2 cellular contexts compared by ENCODE assay signal in the genomic region with DNA sequence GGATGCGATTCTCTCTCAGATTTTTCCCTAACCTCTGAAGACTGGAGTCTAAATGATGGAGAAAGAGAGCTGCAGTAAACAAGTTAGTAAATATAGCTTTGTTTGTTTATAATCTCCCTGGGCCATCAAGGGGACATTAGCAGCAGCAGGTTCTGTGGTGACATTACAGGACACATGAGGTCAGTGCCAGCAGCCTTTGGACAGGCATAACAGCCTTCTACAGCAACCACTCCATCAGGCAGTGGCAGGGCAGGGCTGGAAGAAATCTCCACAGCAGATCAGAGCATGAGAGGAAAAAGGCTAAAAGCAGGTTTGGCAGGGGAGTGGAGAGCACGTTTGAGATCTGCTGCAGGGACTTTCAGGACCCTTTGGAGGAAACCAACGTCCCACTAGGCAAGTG.
TF ChIP-seq lines count a peak whose summit lies in the region.

No MANE protein-coding gene starts in this region.

TF ChIP-seq in SK-N-SH treated with all-trans-retinoic acid at 6 μM for 48 hours, 23 proteins besides CTCF, POLR2A, EP300 and RAD21 (continued from another document):
- TF ChIP-seq, protein P1, sequence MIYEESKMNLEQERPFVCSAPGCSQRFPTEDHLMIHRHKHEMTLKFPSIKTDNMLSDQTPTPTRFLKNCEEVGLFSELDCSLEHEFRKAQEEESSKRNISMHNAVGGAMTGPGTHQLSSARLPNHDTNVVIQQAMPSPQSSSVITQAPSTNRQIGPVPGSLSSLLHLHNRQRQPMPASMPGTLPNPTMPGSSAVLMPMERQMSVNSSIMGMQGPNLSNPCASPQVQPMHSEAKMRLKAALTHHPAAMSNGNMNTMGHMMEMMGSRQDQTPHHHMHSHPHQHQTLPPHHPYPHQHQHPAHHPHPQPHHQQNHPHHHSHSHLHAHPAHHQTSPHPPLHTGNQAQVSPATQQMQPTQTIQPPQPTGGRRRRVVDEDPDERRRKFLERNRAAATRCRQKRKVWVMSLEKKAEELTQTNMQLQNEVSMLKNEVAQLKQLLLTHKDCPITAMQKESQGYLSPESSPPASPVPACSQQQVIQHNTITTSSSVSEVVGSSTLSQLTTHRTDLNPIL (CRISPR knock-in tag; IDR thresholded peaks at IDR 0.05; ENCODE audit: low read depth) = no peak
- TF ChIP-seq, protein P2, sequence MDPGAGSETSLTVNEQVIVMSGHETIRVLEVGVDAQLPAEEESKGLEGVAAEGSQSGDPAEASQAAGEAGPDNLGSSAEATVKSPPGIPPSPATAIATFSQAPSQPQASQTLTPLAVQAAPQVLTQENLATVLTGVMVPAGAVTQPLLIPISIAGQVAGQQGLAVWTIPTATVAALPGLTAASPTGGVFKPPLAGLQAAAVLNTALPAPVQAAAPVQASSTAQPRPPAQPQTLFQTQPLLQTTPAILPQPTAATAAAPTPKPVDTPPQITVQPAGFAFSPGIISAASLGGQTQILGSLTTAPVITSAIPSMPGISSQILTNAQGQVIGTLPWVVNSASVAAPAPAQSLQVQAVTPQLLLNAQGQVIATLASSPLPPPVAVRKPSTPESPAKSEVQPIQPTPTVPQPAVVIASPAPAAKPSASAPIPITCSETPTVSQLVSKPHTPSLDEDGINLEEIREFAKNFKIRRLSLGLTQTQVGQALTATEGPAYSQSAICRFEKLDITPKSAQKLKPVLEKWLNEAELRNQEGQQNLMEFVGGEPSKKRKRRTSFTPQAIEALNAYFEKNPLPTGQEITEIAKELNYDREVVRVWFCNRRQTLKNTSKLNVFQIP (CRISPR knock-in tag; IDR thresholded peaks at IDR 0.05; ENCODE audit: borderline replicate concordance, low read depth) = no peak
- TF ChIP-seq TOX (CRISPR knock-in tag; IDR thresholded peaks at IDR 0.05; ENCODE audit: borderline replicate concordance) (no peak), ZFP30 (CRISPR knock-in tag; IDR thresholded peaks at IDR 0.05) (no peak), TCF4 (CRISPR knock-in tag; IDR thresholded peaks at IDR 0.05; ENCODE audit: borderline replicate concordance) (no peak), ZNF70 (CRISPR knock-in tag; IDR thresholded peaks at IDR 0.05) (no peak)
TF ChIP-seq in SK-N-SH treated with all-trans-retinoic acid at 6 μM for 48 hours: peak in this region for 0.

TF ChIP-seq in GM23338, 12 proteins besides CTCF, POLR2A, EP300 and RAD21:
- TF ChIP-seq, protein P3, sequence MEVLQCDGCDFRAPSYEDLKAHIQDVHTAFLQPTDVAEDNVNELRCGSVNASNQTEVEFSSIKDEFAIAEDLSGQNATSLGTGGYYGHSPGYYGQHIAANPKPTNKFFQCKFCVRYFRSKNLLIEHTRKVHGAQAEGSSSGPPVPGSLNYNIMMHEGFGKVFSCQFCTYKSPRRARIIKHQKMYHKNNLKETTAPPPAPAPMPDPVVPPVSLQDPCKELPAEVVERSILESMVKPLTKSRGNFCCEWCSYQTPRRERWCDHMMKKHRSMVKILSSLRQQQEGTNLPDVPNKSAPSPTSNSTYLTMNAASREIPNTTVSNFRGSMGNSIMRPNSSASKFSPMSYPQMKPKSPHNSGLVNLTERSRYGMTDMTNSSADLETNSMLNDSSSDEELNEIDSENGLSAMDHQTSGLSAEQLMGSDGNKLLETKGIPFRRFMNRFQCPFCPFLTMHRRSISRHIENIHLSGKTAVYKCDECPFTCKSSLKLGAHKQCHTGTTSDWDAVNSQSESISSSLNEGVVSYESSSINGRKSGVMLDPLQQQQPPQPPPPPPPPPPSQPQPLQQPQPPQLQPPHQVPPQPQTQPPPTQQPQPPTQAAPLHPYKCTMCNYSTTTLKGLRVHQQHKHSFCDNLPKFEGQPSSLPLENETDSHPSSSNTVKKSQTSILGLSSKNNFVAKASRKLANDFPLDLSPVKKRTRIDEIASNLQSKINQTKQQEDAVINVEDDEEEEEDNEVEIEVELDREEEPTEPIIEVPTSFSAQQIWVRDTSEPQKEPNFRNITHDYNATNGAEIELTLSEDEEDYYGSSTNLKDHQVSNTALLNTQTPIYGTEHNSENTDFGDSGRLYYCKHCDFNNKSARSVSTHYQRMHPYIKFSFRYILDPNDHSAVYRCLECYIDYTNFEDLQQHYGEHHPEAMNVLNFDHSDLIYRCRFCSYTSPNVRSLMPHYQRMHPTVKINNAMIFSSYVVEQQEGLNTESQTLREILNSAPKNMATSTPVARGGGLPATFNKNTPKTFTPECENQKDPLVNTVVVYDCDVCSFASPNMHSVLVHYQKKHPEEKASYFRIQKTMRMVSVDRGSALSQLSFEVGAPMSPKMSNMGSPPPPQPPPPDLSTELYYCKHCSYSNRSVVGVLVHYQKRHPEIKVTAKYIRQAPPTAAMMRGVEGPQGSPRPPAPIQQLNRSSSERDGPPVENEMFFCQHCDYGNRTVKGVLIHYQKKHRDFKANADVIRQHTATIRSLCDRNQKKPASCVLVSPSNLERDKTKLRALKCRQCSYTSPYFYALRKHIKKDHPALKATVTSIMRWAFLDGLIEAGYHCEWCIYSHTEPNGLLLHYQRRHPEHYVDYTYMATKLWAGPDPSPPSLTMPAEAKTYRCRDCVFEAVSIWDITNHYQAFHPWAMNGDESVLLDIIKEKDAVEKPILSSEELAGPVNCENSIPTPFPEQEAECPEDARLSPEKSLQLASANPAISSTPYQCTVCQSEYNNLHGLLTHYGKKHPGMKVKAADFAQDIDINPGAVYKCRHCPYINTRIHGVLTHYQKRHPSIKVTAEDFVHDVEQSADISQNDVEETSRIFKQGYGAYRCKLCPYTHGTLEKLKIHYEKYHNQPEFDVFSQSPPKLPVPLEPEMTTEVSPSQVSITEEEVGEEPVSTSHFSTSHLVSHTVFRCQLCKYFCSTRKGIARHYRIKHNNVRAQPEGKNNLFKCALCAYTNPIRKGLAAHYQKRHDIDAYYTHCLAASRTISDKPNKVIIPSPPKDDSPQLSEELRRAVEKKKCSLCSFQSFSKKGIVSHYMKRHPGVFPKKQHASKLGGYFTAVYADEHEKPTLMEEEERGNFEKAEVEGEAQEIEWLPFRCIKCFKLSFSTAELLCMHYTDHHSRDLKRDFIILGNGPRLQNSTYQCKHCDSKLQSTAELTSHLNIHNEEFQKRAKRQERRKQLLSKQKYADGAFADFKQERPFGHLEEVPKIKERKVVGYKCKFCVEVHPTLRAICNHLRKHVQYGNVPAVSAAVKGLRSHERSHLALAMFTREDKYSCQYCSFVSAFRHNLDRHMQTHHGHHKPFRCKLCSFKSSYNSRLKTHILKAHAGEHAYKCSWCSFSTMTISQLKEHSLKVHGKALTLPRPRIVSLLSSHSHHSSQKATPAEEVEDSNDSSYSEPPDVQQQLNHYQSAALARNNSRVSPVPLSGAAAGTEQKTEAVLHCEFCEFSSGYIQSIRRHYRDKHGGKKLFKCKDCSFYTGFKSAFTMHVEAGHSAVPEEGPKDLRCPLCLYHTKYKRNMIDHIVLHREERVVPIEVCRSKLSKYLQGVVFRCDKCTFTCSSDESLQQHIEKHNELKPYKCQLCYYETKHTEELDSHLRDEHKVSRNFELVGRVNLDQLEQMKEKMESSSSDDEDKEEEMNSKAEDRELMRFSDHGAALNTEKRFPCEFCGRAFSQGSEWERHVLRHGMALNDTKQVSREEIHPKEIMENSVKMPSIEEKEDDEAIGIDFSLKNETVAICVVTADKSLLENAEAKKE (CRISPR knock-in tag; IDR thresholded peaks at IDR 0.05) = no peak
- no peak for TF ChIP-seq NANOG (IDR thresholded peaks at IDR 0.05; ENCODE audit: borderline replicate concordance)
